In genomic region chr11:44926036-44926435, GRCh38 we compare ENCODE assay signal across 18 cellular contexts. TPM values are rescaled to one million over a fixed set of nuclear protein-coding genes. Genes with fewer than 3 reads are reported as not detected.
DNase-seq lines count a peak whose midpoint lies in the region; ATAC-seq, FAIRE-seq and TF ChIP-seq lines count a peak whose summit lies in the region.
"Had no signal": no experiment of that assay in that cellular context is flagged by ENCODE, and none has a peak within 500 bp of the region (broad histone marks: within the 10 kb centered on the region; RNA-seq: fewer than 3 reads in every experiment).

No MANE protein-coding gene starts in this region.

- H3K27me3 ChIP-seq in left ventricle myocardium inferior (ENCODE audit: low read depth): no peaks in the 10 kb centered on the region
- H3K27me3 ChIP-seq in SJCRH30: no peaks in the 10 kb centered on the region
- peaks cover 1% of the 10 kb centered on the region for H3K27me3 ChIP-seq in bronchial epithelial cell (ENCODE audit: control insufficient read depth, insufficient read depth, low read length)

- TF ChIP-seq CTCF in left ventricle myocardium inferior (IDR thresholded peaks at IDR 0.05; ENCODE audit: borderline replicate concordance) (no peak), bronchial epithelial cell (IDR thresholded peaks at IDR 0.05; ENCODE audit: insufficient read depth, low read length, severe bottlenecking) (no peak)

- FAIRE-seq in bronchial epithelial cell (lab: Jason Lieb, UNC): peak; percentile 18
- FAIRE-seq: A549, GM12891, GM18507, H1 had no signal

- H3K36me3 ChIP-seq in left ventricle myocardium inferior (peaks cover 31% of the 10 kb centered on the region), SJCRH30 (no peaks in the 10 kb centered on the region; the same call in 1 of the 2 replicates), bronchial epithelial cell (ENCODE audit: control insufficient read depth, insufficient read depth, low read length) (no peaks in the 10 kb centered on the region)

- DNase-seq in left ventricle myocardium inferior (no peak), left cardiac atrium (no peak), SJCRH30 (peak; percentile 77 to 85), bronchial epithelial cell (ENCODE audit: low read depth) (no peak), NCI-H510A (lab: John Stamatoyannopoulos, UW) (no peak), NCI-H1092 treated with DMSO at 0.1 percent for 48 hours (lab: John Stamatoyannopoulos, UW) (no peak)
- DNase-seq: NCI-H1105 treated with DMSO at 0.1 percent for 48 hours, NCI-H1694 treated with DMSO at 0.1 percent for 48 hours, NCI-H2081 treated with DMSO at 0.1 percent for 48 hours, NCI-H510A treated with DMSO at 0.1 percent for 48 hours, SHP77 treated with DMSO at 0.1 percent for 48 hours had no signal

- ATAC-seq in left cardiac atrium (no peak), HG02571 (IDR thresholded peaks at IDR 0.05; ENCODE audit: unreplicated experiment) (no peak)
- ATAC-seq: HCT116 had no signal

- H3K4me3 ChIP-seq in left ventricle myocardium inferior (no peak overlapping the region), SJCRH30 (no peak overlapping the region), bronchial epithelial cell (ENCODE audit: low read depth, low read length) (no peak overlapping the region)
- H3K4me3 ChIP-seq: A549 had no signal

- intact Hi-C loops in left ventricle myocardium inferior (cut with micrococcal nuclease): loop anchor here (5.0 kb wide), 1 partner anchor 366 kb away; no protein-coding TSS in a partner anchor
- intact Hi-C loops in left cardiac atrium (cut with DNase I): loop anchor here in 1 of 2 donors (2.0 kb wide), 1 partner anchor 179 kb away; no protein-coding TSS in a partner anchor

- H3K4me1 ChIP-seq in left ventricle myocardium inferior (peaks cover 38% of the 10 kb centered on the region), SJCRH30 (peaks cover 12% of the 10 kb centered on the region; the same call in 1 of the 2 replicates)
- H3K4me1 ChIP-seq: A549 had no signal

- H3K9me3 ChIP-seq in left ventricle myocardium inferior (replicated peaks): no peaks in the 10 kb centered on the region
- H3K9me3 ChIP-seq in SJCRH30 (replicated peaks): no peaks in the 10 kb centered on the region
- H3K9me3 ChIP-seq: A549 had no signal

- H3K27ac ChIP-seq in left ventricle myocardium inferior (replicated peaks) (peak overlapping the region; percentile 17), SJCRH30 (no peak overlapping the region)
- H3K27ac ChIP-seq: A549, RWPE1 had no signal

RNA-seq across cellular contexts. Expression of gene TP53I11, which starts 24.6 kb away (rescaled TPM):
- total RNA-seq in left ventricle myocardium inferior (39.4 TPM), left cardiac atrium (100 to 1,000 TPM in 1 of 2 donors, 10 to 100 TPM in 1; 96.4 to 115 TPM), bronchial epithelial cell (1.8 and 4.9 TPM in 2 replicates)
- 13.4 and 14.7 TPM in 2 replicates for total RNA-seq in SJCRH30 (2014; rRNA removed; shearing (Covaris generic))

Comparison
In these comparisons a context has a peak if more than half of its experiments do, and no peak if none do; other contexts are left out.
1. DNase-seq: peak in SJCRH30 (2 of 2); none in left ventricle myocardium inferior (single experiment), left cardiac atrium (single experiment), bronchial epithelial cell (single experiment), NCI-H510A (single experiment) and NCI-H1092 treated with DMSO at 0.1 percent for 48 hours (single experiment).